In the genomic region with DNA sequence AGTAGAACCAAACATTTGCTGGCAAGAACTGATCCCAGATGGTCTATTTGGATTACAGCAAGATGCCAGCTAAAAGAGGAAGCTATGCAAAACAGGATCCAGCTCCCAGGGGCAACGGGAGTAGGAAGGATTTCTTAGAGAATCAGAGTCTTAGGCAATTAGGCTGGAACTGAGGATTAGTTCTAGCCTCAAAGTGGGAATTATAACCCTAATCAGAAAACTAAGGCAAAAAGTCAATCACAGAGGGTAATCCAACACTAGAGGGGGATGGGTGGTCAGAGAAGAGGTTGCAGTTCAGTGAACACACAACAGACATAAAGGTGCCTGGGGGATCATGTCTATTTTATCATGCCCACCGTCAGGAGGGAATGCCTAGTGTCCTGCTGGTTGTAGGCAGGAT, we compare ENCODE assay signal across 19 cellular contexts.
"Had no signal": no experiment of that assay in that cellular context is flagged by ENCODE, and none has a peak within 500 bp of the region (broad histone marks: within the 10 kb centered on the region; RNA-seq: fewer than 3 reads in every experiment).

No MANE protein-coding gene starts in this region.

- H3K4me1 ChIP-seq: left ventricle myocardium inferior, thyroid gland had no signal

- DNase-seq: activated CD4-positive, alpha-beta T cell treated with anti-CD3 and anti-CD28 coated beads for 1 hour; activated CD4-positive, alpha-beta T cell treated with anti-CD3 and anti-CD28 coated beads, Interleukin-2, amount 50 U/mL, for 4 hours; activated gamma-delta T cell treated with Interleukin-2 at 50 U/mL for 16 hours; activated T-cell treated with anti-CD3 and anti-CD28 coated beads, Interleukin-2, amount 50 U/mL, for 72 hours; cerebellar nuclear complex; cortex of kidney; effector CD4-positive, alpha-beta T cell; hippocampal formation; left ventricle myocardium inferior; mammary epithelial cell; midbrain; stimulated activated CD4-positive, alpha-beta T cell treated with anti-CD3 and anti-CD28 coated beads, Interleukin-12 subunit alpha, Interleukin-12 subunit beta, amount 100 ng/mL, for 4 hours; stimulated activated CD4-positive, alpha-beta T cell treated with anti-CD3 and anti-CD28 coated beads, Interleukin-1b, Interleukin-23, amount 100 ng/mL, for 48 hours; stimulated activated CD8-positive, alpha-beta memory T cell treated with anti-CD3 and anti-CD28 coated beads, Interleukin-4, amount 100 ng/mL, for 48 hours; stimulated activated naive CD4-positive, alpha-beta T cell; thyroid gland had no signal

- ATAC-seq: activated T-cell treated with anti-CD3 and anti-CD28 coated beads, Interleukin-2, amount 50 U/mL, for 72 hours had no signal

- H3K27ac ChIP-seq: left ventricle myocardium inferior, thyroid gland had no signal

- H3K9me3 ChIP-seq: left ventricle myocardium inferior, thyroid gland had no signal

- H3K4me3 Mint-ChIP-seq: activated naive CD8-positive, alpha-beta T cell; activated T-cell treated with anti-CD3 and anti-CD28 coated beads, Interleukin-2, amount 50 U/mL, for 72 hours; T-helper 1 cell treated with Interleukin-12 subunit alpha and Interleukin-12 subunit beta and Interleukin-4 antibody, amounts not matched to agents 30 μg/mL and 1 μg/mL, for 36 hours had no signal

- FAIRE-seq: bronchial epithelial cell had no signal

- H3K27me3 Mint-ChIP-seq: activated naive CD8-positive, alpha-beta T cell had no signal

- H3K27ac Mint-ChIP-seq: activated naive CD8-positive, alpha-beta T cell; activated T-cell treated with anti-CD3 and anti-CD28 coated beads, Interleukin-2, amount 50 U/mL, for 72 hours; T-helper 1 cell treated with Interleukin-12 subunit alpha and Interleukin-12 subunit beta and Interleukin-4 antibody, amounts not matched to agents 30 μg/mL and 1 μg/mL, for 36 hours had no signal

- H3K36me3 ChIP-seq: left ventricle myocardium inferior, thyroid gland had no signal

- H3K36me3 Mint-ChIP-seq: activated naive CD8-positive, alpha-beta T cell had no signal

- H3K27me3 ChIP-seq: thyroid gland had no signal

- H3K9me3 Mint-ChIP-seq: T-helper 1 cell treated with Interleukin-12 subunit alpha and Interleukin-12 subunit beta and Interleukin-4 antibody, amounts not matched to agents 30 μg/mL and 1 μg/mL, for 36 hours had no signal

- H3K4me3 ChIP-seq: left ventricle myocardium inferior, thyroid gland had no signal
